Comparison of ENCODE assay signal across 15 cellular contexts in the genomic region with DNA sequence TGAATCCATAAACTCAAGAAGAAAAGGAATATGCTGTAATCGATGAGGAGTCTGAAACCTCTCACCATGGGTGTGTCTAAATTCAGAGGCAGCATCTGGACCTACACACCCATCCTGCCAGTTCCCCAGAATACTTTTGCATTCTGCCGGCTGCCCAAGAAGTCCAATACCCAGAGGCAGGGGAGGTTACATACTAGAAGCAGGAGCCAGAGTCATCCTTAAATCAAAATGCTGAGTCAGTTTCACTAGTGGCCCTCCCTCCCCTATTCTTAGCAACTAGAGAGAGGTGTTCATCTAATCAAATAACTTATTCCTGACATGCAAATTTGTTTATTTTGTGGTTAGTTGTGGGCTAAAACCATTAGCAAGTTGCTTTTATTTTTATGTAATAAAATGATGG. TPM values are rescaled to one million over a fixed set of nuclear protein-coding genes. Genes with fewer than 3 reads are reported as not detected.
DNase-seq lines count a peak whose midpoint lies in the region; ATAC-seq, FAIRE-seq and TF ChIP-seq lines count a peak whose summit lies in the region.
"Had no signal": no experiment of that assay in that cellular context is flagged by ENCODE, and none has a peak within 500 bp of the region (broad histone marks: within the 10 kb centered on the region; RNA-seq: fewer than 3 reads in every experiment).

No MANE protein-coding gene starts in this region.

- no peak for DNase-seq in heart right ventricle
- DNase-seq in left cardiac atrium = no peak
- DNase-seq in ascending aorta (ENCODE audit: low spot score in 2 of 2) = no peak
- peak; percentile 25 for DNase-seq in mesendoderm
- no peak for DNase-seq in type B pancreatic cell (ENCODE audit: extremely low spot score, unreplicated experiment)
- no peak for DNase-seq in H54 (ENCODE audit: insufficient read length, low spot score)
- no peak for DNase-seq in T-helper 2 cell
- DNase-seq in CD4-positive, alpha-beta T cell = no peak
- DNase-seq: activated CD8-positive, alpha-beta T cell treated with anti-CD3 and anti-CD28 coated beads for 36 hours; activated effector memory CD4-positive, alpha-beta T cell treated with Interleukin-2 at 50 U/mL for 16 hours; effector memory CD4-positive, alpha-beta T cell; NK-92 treated with Interleukin-12 subunit alpha and Interleukin-12 subunit beta, amount 100 ng/mL, for 24 hours had no signal

- no peak for ATAC-seq in heart right ventricle
- no peak for ATAC-seq in left cardiac atrium
- no peak for ATAC-seq in CD4-positive, alpha-beta T cell (ENCODE audit: poor library complexity)
- ATAC-seq: activated CD8-positive, alpha-beta T cell treated with anti-CD3 and anti-CD28 coated beads for 36 hours; HCT116 had no signal

- H3K27ac ChIP-seq in heart right ventricle = peak overlapping the region in 7 of 10 donors; percentile 11 to 96 (median 93)
- peak overlapping the region; percentile 3 to 53 for H3K27ac ChIP-seq in ascending aorta
- H3K27ac ChIP-seq in mesendoderm (ENCODE audit: low read depth, low read length) = no peak overlapping the region
- no peak overlapping the region for H3K27ac ChIP-seq in CD4-positive, alpha-beta T cell (ENCODE audit: low read depth, low read length)

- TF ChIP-seq CTCF in heart right ventricle (IDR thresholded peaks at IDR 0.05) (no peak), ascending aorta (IDR thresholded peaks at IDR 0.05) (no peak), type B pancreatic cell (conservative IDR thresholded peaks at IDR 0.05) (no peak)
- TF ChIP-seq CTCF in CD4-positive, alpha-beta T cell (IDR thresholded peaks at IDR 0.05) = no peak

- H4K5ac ChIP-seq in mesendoderm (ENCODE audit: low read length) = no peak overlapping the region

- no peak overlapping the region for H2BK120ac ChIP-seq in mesendoderm (ENCODE audit: low read depth, low read length)

- no peaks in the 10 kb centered on the region for H3K36me3 ChIP-seq in heart right ventricle
- no peaks in the 10 kb centered on the region for H3K36me3 ChIP-seq in ascending aorta
- H3K36me3 ChIP-seq in mesendoderm (ENCODE audit: control insufficient read depth, insufficient read depth, low read length) = no peaks in the 10 kb centered on the region

- H3K27me3 ChIP-seq in heart right ventricle (peaks cover 0 to 30% (median 0%) of the 10 kb centered on the region in 7 donors), ascending aorta (no peaks in the 10 kb centered on the region), mesendoderm (ENCODE audit: insufficient read depth, low read length, poor library complexity) (peaks cover 14% of the 10 kb centered on the region)
- H3K27me3 ChIP-seq in CD4-positive, alpha-beta T cell (ENCODE audit: control insufficient read depth, insufficient read depth, low read length) = peaks cover 47% of the 10 kb centered on the region

- no peak overlapping the region for H3K18ac ChIP-seq in mesendoderm (ENCODE audit: low read length)

- no peak for TF ChIP-seq POLR2A in H54 (IDR thresholded peaks at IDR 0.05; ENCODE audit: low read depth, low read length)

- H3K4ac ChIP-seq in mesendoderm (ENCODE audit: low read depth, low read length) = no peak overlapping the region

- no peak overlapping the region for H3K4me3 ChIP-seq in heart right ventricle
- no peak overlapping the region for H3K4me3 ChIP-seq in ascending aorta
- no peak overlapping the region for H3K4me3 ChIP-seq in mesendoderm (ENCODE audit: low read length)

- peak overlapping the region; percentile 60 for H3K27ac Mint-ChIP-seq in type B pancreatic cell
- no peak overlapping the region for H3K27ac Mint-ChIP-seq in CD4-positive, alpha-beta T cell
- H3K27ac Mint-ChIP-seq: activated CD8-positive, alpha-beta T cell treated with anti-CD3 and anti-CD28 coated beads for 36 hours had no signal

- WGBS in heart right ventricle, 2 donors = 24 to 42% methylated on average over 2 of the region's 2 CpGs
- WGBS in mesendoderm (ENCODE audit: extremely low coverage, insufficient coverage, low lambda C conversion rate) = no CpG with 5 or more reads among the region's 2 CpGs

- H3K23ac ChIP-seq in mesendoderm (ENCODE audit: low read length) = no peak overlapping the region

- no peak overlapping the region for H4K8ac ChIP-seq in mesendoderm (ENCODE audit: low read depth, low read length)

- peaks cover 56% of the 10 kb centered on the region for H3K27me3 Mint-ChIP-seq in type B pancreatic cell
- peaks cover 57% of the 10 kb centered on the region for H3K27me3 Mint-ChIP-seq in CD4-positive, alpha-beta T cell

- H2BK5ac ChIP-seq in mesendoderm (ENCODE audit: low read length) = no peak overlapping the region

- no peaks in the 10 kb centered on the region for H3K79me2 ChIP-seq in mesendoderm (ENCODE audit: control insufficient read depth, insufficient read depth, low read length)

- peak overlapping the region; percentile 7 for H3K4me3 Mint-ChIP-seq in type B pancreatic cell
- H3K4me3 Mint-ChIP-seq in CD4-positive, alpha-beta T cell = no peak overlapping the region
- H3K4me3 Mint-ChIP-seq: activated CD8-positive, alpha-beta T cell treated with anti-CD3 and anti-CD28 coated beads for 36 hours had no signal

- H3K79me1 ChIP-seq in mesendoderm (ENCODE audit: low read length) = no peaks in the 10 kb centered on the region

- CTCF ChIA-PET in CD4-positive, alpha-beta T cell (lab: Charles Lee) = no interaction called here

- no peak overlapping the region for H3K56ac ChIP-seq in mesendoderm (ENCODE audit: low read length)

- no peak for FAIRE-seq in H54 (lab: Jason Lieb, UNC)
- FAIRE-seq: keratinocyte, TTC549 had no signal

- no peak overlapping the region for H3K4me2 ChIP-seq in mesendoderm (ENCODE audit: low read length)

- POLR2A ChIA-PET in CD4-positive, alpha-beta T cell (lab: Charles Lee) = no interaction called here

- H2BK15ac ChIP-seq in mesendoderm (replicated peaks; ENCODE audit: low read depth) = no peak overlapping the region

- no peaks in the 10 kb centered on the region for H3K9me3 Mint-ChIP-seq in type B pancreatic cell
- no peaks in the 10 kb centered on the region for H3K9me3 Mint-ChIP-seq in CD4-positive, alpha-beta T cell
- H3K9me3 Mint-ChIP-seq: activated CD8-positive, alpha-beta T cell treated with anti-CD3 and anti-CD28 coated beads for 36 hours had no signal

- peaks cover 12% of the 10 kb centered on the region for H3K4me1 Mint-ChIP-seq in type B pancreatic cell (ENCODE audit: unreplicated experiment)
- peaks cover 11% of the 10 kb centered on the region for H3K4me1 Mint-ChIP-seq in CD4-positive, alpha-beta T cell (ENCODE audit: low read depth)

- intact Hi-C loops in heart right ventricle (cut with DNase I) = loop anchor here in 4 of 10 donors (5.0 to 10.0 kb wide), 4 partner anchors 80 to 588 kb away; partner anchors contain the start of gene SSPN (in 1 of the 4)
- intact Hi-C loops in left cardiac atrium (cut with DNase I) = no loop called here
- intact Hi-C loops in ascending aorta (cut with DNase I) = loop anchor here (10.0 kb wide), 2 partner anchors 818 to 922 kb away; partner anchors contain the start of genes DNAI7, ETFRF1, FGFR1OP2 and INTS13
- intact Hi-C loops in CD4-positive, alpha-beta T cell (cut with DNase I, micrococcal nuclease) = loop anchor here in 1 of 2 experiments (10.0 kb wide), 3 partner anchors 718 to 1408 kb away; partner anchors contain the start of genes ITPR2 and PPFIBP1

- peaks cover 3 to 65% (median 29%) of the 10 kb centered on the region in 9 donors for H3K4me1 ChIP-seq in heart right ventricle
- H3K4me1 ChIP-seq in ascending aorta = peaks cover 0 to 34% of the 10 kb centered on the region in 2 donors
- peaks cover 10% of the 10 kb centered on the region for H3K4me1 ChIP-seq in mesendoderm (ENCODE audit: control insufficient read depth, low read depth, low read length)

- peaks cover 4% of the 10 kb centered on the region for H3K36me3 Mint-ChIP-seq in type B pancreatic cell
- no peaks in the 10 kb centered on the region for H3K36me3 Mint-ChIP-seq in CD4-positive, alpha-beta T cell (ENCODE audit: low read depth)

- H3K9me3 ChIP-seq in heart right ventricle = no peaks in the 10 kb centered on the region
- no peaks in the 10 kb centered on the region for H3K9me3 ChIP-seq in ascending aorta
- H3K9me3 ChIP-seq in CD4-positive, alpha-beta T cell (ENCODE audit: control insufficient read depth, low read length) = no peaks in the 10 kb centered on the region

- no peak overlapping the region for H2AK5ac ChIP-seq in mesendoderm (ENCODE audit: low read length)

- H3K9ac ChIP-seq in mesendoderm (ENCODE audit: low read length) = no peak overlapping the region

RNA-seq across cellular contexts. Expression of gene BHLHE41, which starts 8.0 kb away (rescaled TPM):
- 10 to 100 TPM in 9 of 10 donors, 1 to 10 TPM in 1; 7.8 to 80.1 (median 42.9) TPM for total RNA-seq in heart right ventricle
- 1 to 10 TPM; 5.7 to 5.8 TPM for polyA plus RNA-seq in heart right ventricle
- total RNA-seq in left cardiac atrium = 10 to 100 TPM; 18.6 to 35.8 TPM
- total RNA-seq in ascending aorta = 2.9 TPM
- 0.08 TPM for polyA plus RNA-seq in mesendoderm (2013, experiment 1 of 2)
- polyA plus RNA-seq in mesendoderm (2013, experiment 2 of 2) = 0.13 TPM
- 5.8 and 12.5 TPM in 2 replicates for total RNA-seq in type B pancreatic cell (ENCODE audit: low replicate concordance)
- total RNA-seq in CD4-positive, alpha-beta T cell = not detected
- total RNA-seq: activated CD8-positive, alpha-beta T cell treated with anti-CD3 and anti-CD28 coated beads for 36 hours had no signal

Comparison
In these comparisons a context has a peak if more than half of its experiments do, and no peak if none do; other contexts are left out.
1. H3K27ac ChIP-seq: peak in heart right ventricle (7 of 10) and ascending aorta (2 of 2); none in mesendoderm (single experiment) and CD4-positive, alpha-beta T cell (single experiment).